Comparison of ENCODE assay signal across 8 cellular contexts in genomic region chr1:159900086-159900680, GRCh38. TPM values are rescaled to one million over a fixed set of nuclear protein-coding genes. Genes with fewer than 3 reads are reported as not detected.
DNase-seq lines count a peak whose midpoint lies in the region; ATAC-seq and TF ChIP-seq lines count a peak whose summit lies in the region.

A gene with protein sequence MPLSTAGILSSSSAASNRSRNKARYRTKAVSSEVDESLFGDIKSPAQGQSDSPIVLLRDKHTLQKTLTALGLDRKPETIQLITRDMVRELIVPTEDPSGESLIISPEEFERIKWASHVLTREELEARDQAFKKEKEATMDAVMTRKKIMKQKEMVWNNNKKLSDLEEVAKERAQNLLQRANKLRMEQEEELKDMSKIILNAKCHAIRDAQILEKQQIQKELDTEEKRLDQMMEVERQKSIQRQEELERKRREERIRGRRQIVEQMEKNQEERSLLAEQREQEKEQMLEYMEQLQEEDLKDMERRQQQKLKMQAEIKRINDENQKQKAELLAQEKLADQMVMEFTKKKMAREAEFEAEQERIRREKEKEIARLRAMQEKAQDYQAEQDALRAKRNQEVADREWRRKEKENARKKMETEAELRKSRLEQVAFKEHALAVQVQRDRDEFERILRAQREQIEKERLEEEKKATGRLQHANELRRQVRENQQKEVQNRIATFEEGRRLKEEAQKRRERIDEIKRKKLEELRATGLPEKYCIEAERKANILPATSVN (minus strand): TSS chr1:159900165. CDS start chr1:159900098, 67 bp downstream.

- no peak for ATAC-seq in HG02798 (IDR thresholded peaks at IDR 0.05; ENCODE audit: poor library complexity, unreplicated experiment)

- H3K4me1 Mint-ChIP-seq in activated naive CD4-positive, alpha-beta T cell treated with anti-CD3 and anti-CD28 coated beads, Interleukin-2, amount 10 ng/mL, durations not matched to agents 7 days and 5 days: peaks cover 2% of the 10 kb centered on the region
- peaks cover 16% of the 10 kb centered on the region for H3K4me1 Mint-ChIP-seq in neural crest cell

- H3K4me3 Mint-ChIP-seq in activated naive CD4-positive, alpha-beta T cell treated with anti-CD3 and anti-CD28 coated beads, Interleukin-2, amount 10 ng/mL, durations not matched to agents 7 days and 5 days: no peak within 1 kb of the TSS
- H3K4me3 Mint-ChIP-seq in neural crest cell: no peak within 1 kb of the TSS

- CTCF ChIA-PET in activated naive CD4-positive, alpha-beta T cell treated with anti-CD3 and anti-CD28 coated beads, Interleukin-2, amount 10 ng/mL, durations not matched to agents 7 days and 5 days (lab: Charles Lee): interaction anchor here (0.7 to 0.9 kb wide), 2 partner anchors 101 to 119 kb away, joined by 3 read pairs; partner anchors contain the start of gene DUSP23

- DNase-seq in activated naive CD4-positive, alpha-beta T cell treated with anti-CD3 and anti-CD28 coated beads, Interleukin-2, amount 10 ng/mL, durations not matched to agents 7 days and 5 days: peak; percentile 38
- no peak for DNase-seq in activated naive CD4-positive, alpha-beta T cell treated with Interleukin-2 at 50 U/mL for 16 hours
- DNase-seq in NOMO-1 (lab: John Stamatoyannopoulos, UW; ENCODE audit: unreplicated experiment in 2 of 2) (peak; percentile 33 to 65), fibroblast of gingiva (ENCODE audit: low read depth) (peak; percentile 67), neural crest cell (ENCODE audit: low read depth, low spot score) (peak; percentile 71), putamen (ENCODE audit: low spot score) (no peak), amniotic stem cell (lab: John Stamatoyannopoulos, UW) (no peak)

- H3K9me3 Mint-ChIP-seq in activated naive CD4-positive, alpha-beta T cell treated with anti-CD3 and anti-CD28 coated beads, Interleukin-2, amount 10 ng/mL, durations not matched to agents 7 days and 5 days: no peaks in the 10 kb centered on the region
- H3K9me3 Mint-ChIP-seq in neural crest cell: peaks cover 7% of the 10 kb centered on the region

- H3K27me3 Mint-ChIP-seq in activated naive CD4-positive, alpha-beta T cell treated with anti-CD3 and anti-CD28 coated beads, Interleukin-2, amount 10 ng/mL, durations not matched to agents 7 days and 5 days: peaks cover 28% of the 10 kb centered on the region
- peaks cover 28% of the 10 kb centered on the region for H3K27me3 Mint-ChIP-seq in neural crest cell (ENCODE audit: low read depth)

- no peak for TF ChIP-seq CTCF in neural crest cell (conservative IDR thresholded peaks at IDR 0.05)

- H3K27ac Mint-ChIP-seq in activated naive CD4-positive, alpha-beta T cell treated with anti-CD3 and anti-CD28 coated beads, Interleukin-2, amount 10 ng/mL, durations not matched to agents 7 days and 5 days: no peak within 1 kb of the TSS
- H3K27ac Mint-ChIP-seq in neural crest cell (ENCODE audit: unreplicated experiment): peak within 1 kb of the TSS; percentile 73

- no peaks in the 10 kb centered on the region for H3K36me3 Mint-ChIP-seq in activated naive CD4-positive, alpha-beta T cell treated with anti-CD3 and anti-CD28 coated beads, Interleukin-2, amount 10 ng/mL, durations not matched to agents 7 days and 5 days
- H3K36me3 Mint-ChIP-seq in neural crest cell (ENCODE audit: low read depth): no peaks in the 10 kb centered on the region

RNA-seq across cellular contexts. Expression of the gene that starts here (rescaled TPM):
- total RNA-seq in neural crest cell: not detected in 2 replicates

Comparison
In these comparisons a context has a peak if more than half of its experiments do, and no peak if none do; other contexts are left out.
1. DNase-seq: peak in activated naive CD4-positive, alpha-beta T cell treated with anti-CD3 and anti-CD28 coated beads, Interleukin-2, amount 10 ng/mL, durations not matched to agents 7 days and 5 days (single experiment), NOMO-1 (2 of 2) and fibroblast of gingiva (single experiment); none in activated naive CD4-positive, alpha-beta T cell treated with Interleukin-2 at 50 U/mL for 16 hours (single experiment), putamen (single experiment) and amniotic stem cell (single experiment).
2. Peak in DNase-seq in neural crest cell; RNA of the gene not detected or under 1 TPM.